In the genomic region with DNA sequence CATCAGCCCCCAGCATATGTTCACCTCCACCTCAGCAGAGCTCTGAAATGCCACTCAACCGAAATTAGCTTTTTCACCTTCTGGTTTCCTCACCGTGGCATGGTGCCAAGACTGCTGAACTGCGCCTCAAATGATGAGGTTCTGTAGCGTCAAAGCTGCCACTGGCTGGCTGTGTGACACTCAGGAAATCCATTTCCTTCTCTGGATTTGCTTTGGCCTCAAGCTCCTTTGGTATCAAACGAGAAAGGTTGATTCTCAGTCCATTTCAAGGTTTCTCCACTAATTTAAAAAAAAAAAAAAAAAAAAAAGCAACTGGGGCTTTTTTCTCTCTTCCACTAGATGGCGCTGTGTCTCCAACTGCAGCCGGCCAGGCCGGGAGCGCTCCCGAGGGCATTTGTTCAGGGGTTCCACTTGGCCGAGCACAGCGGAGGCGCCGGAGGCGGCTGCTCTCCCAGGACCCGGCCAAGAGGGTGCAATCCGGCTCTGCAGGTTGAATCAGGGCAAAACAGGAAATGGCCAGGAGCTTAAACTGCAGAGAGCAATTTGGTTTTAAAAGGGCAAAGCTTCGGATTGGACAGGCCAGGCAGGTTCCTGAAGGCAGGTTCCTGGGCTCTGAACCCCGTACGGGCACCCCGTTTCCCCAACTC, we compare ENCODE assay signal across 8 cellular contexts. TPM values are rescaled to one million over a fixed set of nuclear protein-coding genes. Genes with fewer than 3 reads are reported as not detected.
DNase-seq lines count a peak whose midpoint lies in the region; ATAC-seq and TF ChIP-seq lines count a peak whose summit lies in the region.

No MANE protein-coding gene starts in this region.

- H2BK5ac ChIP-seq in mesenchymal stem cell (ENCODE audit: low read depth, low read length, poor library complexity, severe bottlenecking) = no peak overlapping the region

- H3K18ac ChIP-seq in mesenchymal stem cell (ENCODE audit: low read depth in 1 of 2, low read length in 2 of 2) = no peak overlapping the region

- H3K4me1 ChIP-seq in effector memory CD4-positive, alpha-beta T cell (ENCODE audit: control insufficient read depth, insufficient read depth, low read length, poor library complexity, severe bottlenecking) = peaks cover 4% of the 10 kb centered on the region
- H3K4me1 ChIP-seq in mesenchymal stem cell (ENCODE audit: control insufficient read depth, insufficient read depth, low read depth, low read length) = peaks cover 5% of the 10 kb centered on the region

- intact Hi-C loops in CD14-positive monocyte (cut with micrococcal nuclease) = loop anchor here (5.0 kb wide), 1 partner anchor 279 kb away; no protein-coding TSS in a partner anchor
- intact Hi-C loops in activated CD8-positive, alpha-beta T cell treated with anti-CD3 and anti-CD28 coated beads for 36 hours (cut with micrococcal nuclease) = loop anchor here (2.0 kb wide), 1 partner anchor 280 kb away; no protein-coding TSS in a partner anchor

- no peak overlapping the region for H3K27ac Mint-ChIP-seq in CD14-positive monocyte
- H3K27ac Mint-ChIP-seq in activated CD8-positive, alpha-beta T cell treated with anti-CD3 and anti-CD28 coated beads for 36 hours = no peak overlapping the region

- H3K9me3 Mint-ChIP-seq in CD14-positive monocyte = peaks cover 0 to 4% (median 0%) of the 10 kb centered on the region in 7 donors
- no peaks in the 10 kb centered on the region for H3K9me3 Mint-ChIP-seq in activated CD8-positive, alpha-beta T cell treated with anti-CD3 and anti-CD28 coated beads for 36 hours

- DNase-seq in CD14-positive monocyte (ENCODE audit: low spot score) (no peak), HS-27A (ENCODE audit: low read depth) (peak; percentile 22), NCI-H748 treated with DMSO at 0.1 percent for 48 hours (lab: John Stamatoyannopoulos, UW) (peak; percentile 42), mesenchymal stem cell (peak; percentile 55)
- peak; percentile 76 for DNase-seq in activated CD8-positive, alpha-beta T cell treated with anti-CD3 and anti-CD28 coated beads for 36 hours
- peak; percentile 17 to 27 (median 21) for DNase-seq in effector memory CD4-positive, alpha-beta T cell
- DNase-seq in stimulated activated CD8-positive, alpha-beta memory T cell treated with anti-CD3 and anti-CD28 coated beads, Interleukin-4, amount 100 ng/mL, for 24 hours (ENCODE audit: low read depth) = peak; percentile 23

- no peak overlapping the region for H3K4ac ChIP-seq in mesenchymal stem cell (ENCODE audit: low read depth in 1 of 2, low read length in 2 of 2)

- H2AK5ac ChIP-seq in mesenchymal stem cell (ENCODE audit: low read length, severe bottlenecking) = no peak overlapping the region

- ATAC-seq in activated CD8-positive, alpha-beta T cell treated with anti-CD3 and anti-CD28 coated beads for 36 hours = peak; percentile 57
- no peak for ATAC-seq in GM18858 (IDR thresholded peaks at IDR 0.05; ENCODE audit: unreplicated experiment)

- 19% methylated on average over 21 of the region's 21 CpGs for WGBS in mesenchymal stem cell

- H3K4me1 Mint-ChIP-seq in CD14-positive monocyte = peaks cover 5% of the 10 kb centered on the region
- H3K4me1 Mint-ChIP-seq in activated CD8-positive, alpha-beta T cell treated with anti-CD3 and anti-CD28 coated beads for 36 hours (ENCODE audit: low read depth) = peaks cover 19% of the 10 kb centered on the region

- no peak overlapping the region for H4K8ac ChIP-seq in mesenchymal stem cell (ENCODE audit: low read length)

- H3K4me3 Mint-ChIP-seq in CD14-positive monocyte = peak overlapping the region in 1 of 2 donors; percentile 67
- H3K4me3 Mint-ChIP-seq in activated CD8-positive, alpha-beta T cell treated with anti-CD3 and anti-CD28 coated beads for 36 hours = no peak overlapping the region

- no peaks in the 10 kb centered on the region for H3K9me3 ChIP-seq in effector memory CD4-positive, alpha-beta T cell (ENCODE audit: control insufficient read depth, low read length)
- peaks cover 5% of the 10 kb centered on the region for H3K9me3 ChIP-seq in mesenchymal stem cell (ENCODE audit: control insufficient read depth, low read length)

- peak overlapping the region; percentile 17 for H3K9ac ChIP-seq in mesenchymal stem cell (ENCODE audit: low read length)

- no peaks in the 10 kb centered on the region for H3K36me3 Mint-ChIP-seq in CD14-positive monocyte
- no peaks in the 10 kb centered on the region for H3K36me3 Mint-ChIP-seq in activated CD8-positive, alpha-beta T cell treated with anti-CD3 and anti-CD28 coated beads for 36 hours (ENCODE audit: low read depth)

- no peak overlapping the region for H2BK120ac ChIP-seq in mesenchymal stem cell (ENCODE audit: low read depth, low read length)

- peak overlapping the region; percentile 18 for H3K4me2 ChIP-seq in mesenchymal stem cell (ENCODE audit: low read length, poor library complexity, severe bottlenecking)

- peaks cover 24 to 45% (median 24%) of the 10 kb centered on the region in 3 donors for H3K27me3 Mint-ChIP-seq in CD14-positive monocyte (ENCODE audit: low read depth in 3 of 3)
- H3K27me3 Mint-ChIP-seq in activated CD8-positive, alpha-beta T cell treated with anti-CD3 and anti-CD28 coated beads for 36 hours = peaks cover 39% of the 10 kb centered on the region

- no peak overlapping the region for H3K23ac ChIP-seq in mesenchymal stem cell (ENCODE audit: low read length in 2 of 2)

- no peak overlapping the region for H3K14ac ChIP-seq in mesenchymal stem cell (ENCODE audit: low read length in 2 of 2)

- H4K91ac ChIP-seq in mesenchymal stem cell (ENCODE audit: low read length) = no peak overlapping the region

- no peaks in the 10 kb centered on the region for H3K36me3 ChIP-seq in effector memory CD4-positive, alpha-beta T cell (ENCODE audit: control insufficient read depth, insufficient read depth, low read length)
- H3K36me3 ChIP-seq in mesenchymal stem cell (ENCODE audit: control insufficient read depth in 1 of 2, insufficient read depth in 2 of 2, low read depth in 1 of 2, low read length in 2 of 2) = no peaks in the 10 kb centered on the region

- no peak overlapping the region for H2AFZ ChIP-seq in mesenchymal stem cell (ENCODE audit: low read depth, low read length)

- H2BK12ac ChIP-seq in mesenchymal stem cell (ENCODE audit: low read length in 2 of 2) = no peak overlapping the region

- no peaks in the 10 kb centered on the region for H3K79me1 ChIP-seq in mesenchymal stem cell (replicated peaks; ENCODE audit: low read length, poor library complexity, severe bottlenecking)

- POLR2A ChIA-PET in activated CD8-positive, alpha-beta T cell treated with anti-CD3 and anti-CD28 coated beads for 36 hours (lab: Charles Lee) = interaction anchor here (0.7 to 1.5 kb wide), 2 partner anchors 34 to 50 kb away, joined by 3 read pairs; no protein-coding TSS in a partner anchor

- H3K27ac ChIP-seq in effector memory CD4-positive, alpha-beta T cell (ENCODE audit: insufficient read depth, low read length, poor library complexity, severe bottlenecking) = no peak overlapping the region
- H3K27ac ChIP-seq in mesenchymal stem cell (ENCODE audit: low read length, poor library complexity, severe bottlenecking) = peak overlapping the region; percentile 1

- H3K27me3 ChIP-seq in effector memory CD4-positive, alpha-beta T cell (replicated peaks; ENCODE audit: control insufficient read depth, insufficient read depth, low read length, poor library complexity, severe bottlenecking) = no peaks in the 10 kb centered on the region
- peaks cover 33 to 48% of the 10 kb centered on the region in 2 experiments for H3K27me3 ChIP-seq in mesenchymal stem cell (ENCODE audit: control insufficient read depth in 1 of 2, insufficient read depth in 1 of 2, low read length in 2 of 2)

- no peak overlapping the region for H3K4me3 ChIP-seq in effector memory CD4-positive, alpha-beta T cell (ENCODE audit: insufficient read depth, low read depth, low read length, poor library complexity, severe bottlenecking)
- H3K4me3 ChIP-seq in mesenchymal stem cell (ENCODE audit: insufficient read depth in 1 of 2, low read depth in 1 of 2, low read length in 2 of 2) = peak overlapping the region in 1 of 2 experiments; percentile 38

- TF ChIP-seq CTCF in CD14-positive monocyte (IDR thresholded peaks at IDR 0.05) = peak; percentile 85
- peak; percentile 88 for TF ChIP-seq CTCF in activated CD8-positive, alpha-beta T cell treated with anti-CD3 and anti-CD28 coated beads for 36 hours (IDR thresholded peaks at IDR 0.05)

- no peak overlapping the region for H2BK15ac ChIP-seq in mesenchymal stem cell (ENCODE audit: low read depth, poor library complexity, severe bottlenecking)

- CTCF ChIA-PET in activated CD8-positive, alpha-beta T cell treated with anti-CD3 and anti-CD28 coated beads for 36 hours (lab: Charles Lee) = interaction anchor here (0.6 to 6.4 kb wide), 51 partner anchors 9 to 591 kb away, joined by 3 to 68 read pairs (median 4); a partner anchor contains a TSS

RNA-seq across cellular contexts. Expression of a gene that starts 26.5 kb away (rescaled TPM):
- under 1 TPM in 1 of 2 donors, not detected in 1; 0.07 TPM for polyA plus RNA-seq in CD14-positive monocyte
- under 1 TPM; 0.29 to 0.59 TPM for total RNA-seq in activated CD8-positive, alpha-beta T cell treated with anti-CD3 and anti-CD28 coated beads for 36 hours
- polyA plus RNA-seq in mesenchymal stem cell (2013, experiment 1 of 2) = not detected
- not detected for polyA plus RNA-seq in mesenchymal stem cell (2013, experiment 2 of 2)

RNA-seq across cellular contexts. Expression of a gene that starts 26.9 kb away (rescaled TPM):
- polyA plus RNA-seq in CD14-positive monocyte = under 1 TPM; 0.30 to 0.82 TPM
- total RNA-seq in activated CD8-positive, alpha-beta T cell treated with anti-CD3 and anti-CD28 coated beads for 36 hours = under 1 TPM; 0.34 to 0.45 TPM
- polyA plus RNA-seq in mesenchymal stem cell (2013, experiment 1 of 2) = 0.03 TPM
- polyA plus RNA-seq in mesenchymal stem cell (2013, experiment 2 of 2) = 0.03 TPM
